ENCODE assay signal across 8 cellular contexts in the genomic region with DNA sequence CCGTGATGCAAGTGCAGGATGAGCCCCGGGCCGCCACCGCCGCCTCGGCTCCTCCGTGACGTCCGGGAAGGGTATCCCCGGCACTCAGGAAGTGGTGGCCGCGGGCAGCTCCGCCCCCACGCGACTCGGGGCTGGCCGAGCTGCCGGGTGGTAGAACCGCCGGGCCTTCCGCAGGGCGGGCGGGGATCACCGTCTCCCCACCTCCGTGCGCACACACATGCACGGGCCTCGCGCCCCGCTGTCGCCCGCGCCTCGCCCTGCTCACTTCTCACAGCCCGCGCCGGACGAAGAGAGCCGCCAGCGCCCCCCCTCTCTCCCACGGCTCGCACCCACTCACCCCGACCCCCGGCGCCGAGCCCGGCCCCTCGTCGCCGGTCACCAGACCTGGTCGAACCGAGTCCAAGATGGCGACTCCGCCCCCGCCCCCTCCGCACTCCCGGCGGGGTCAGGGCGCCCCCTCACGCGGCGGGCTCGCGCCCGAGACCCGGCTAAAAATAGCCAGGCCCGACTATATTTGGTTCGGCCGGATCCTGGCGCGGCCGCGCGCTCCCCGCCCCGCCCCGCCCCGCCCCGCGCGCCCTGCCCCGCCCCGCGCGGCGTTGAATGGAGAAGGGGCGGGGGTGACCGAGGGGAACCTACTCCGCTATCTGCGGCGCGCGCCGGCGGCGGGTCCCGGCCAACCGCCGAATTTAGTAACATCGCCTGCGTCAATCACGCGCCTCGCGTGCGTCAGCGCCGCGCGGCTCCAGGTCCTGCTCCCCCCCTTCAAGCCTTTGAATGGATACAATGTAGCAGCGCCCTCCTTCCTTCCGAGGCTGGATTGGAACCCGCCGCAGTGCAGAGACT. TPM values are rescaled to one million over a fixed set of nuclear protein-coding genes. Genes with fewer than 3 reads are reported as not detected.
DNase-seq lines count a peak whose midpoint lies in the region; ATAC-seq and TF ChIP-seq lines count a peak whose summit lies in the region.

No MANE protein-coding gene starts in this region.

- H3K27me3 Mint-ChIP-seq in Calu3 (ENCODE audit: unreplicated experiment) (peaks cover 28% of the 10 kb centered on the region), endodermal cell (ENCODE audit: insufficient read depth) (peaks cover 44% of the 10 kb centered on the region)

- peaks cover 9% of the 10 kb centered on the region for H3K4me1 Mint-ChIP-seq in Calu3 (ENCODE audit: low read depth, unreplicated experiment)
- H3K4me1 Mint-ChIP-seq in endodermal cell: peaks cover 43% of the 10 kb centered on the region

- H3K4me3 ChIP-seq in endodermal cell (ENCODE audit: low read length): peak overlapping the region; percentile 89

- H3K9ac ChIP-seq in endodermal cell (ENCODE audit: extremely low read depth, low read length, poor library complexity, severe bottlenecking): peak overlapping the region; percentile 81

- CTCF ChIA-PET in Calu3 (lab: Charles Lee): interaction anchor here (0.6 kb wide), 1 partner anchor 1245 kb away, joined by 7 read pairs; no protein-coding TSS in a partner anchor

- intact Hi-C loops in Calu3 (cut with micrococcal nuclease; ENCODE audit: unreplicated experiment): loop anchor here (5.0 kb wide), 1 partner anchor 193 kb away; no protein-coding TSS in a partner anchor

- ATAC-seq in GM21381 (IDR thresholded peaks at IDR 0.05; ENCODE audit: unreplicated experiment): peak; percentile 53

- H3K36me3 Mint-ChIP-seq in Calu3 (ENCODE audit: insufficient read depth, unreplicated experiment) (peaks cover 59% of the 10 kb centered on the region), endodermal cell (ENCODE audit: low read depth) (no peaks in the 10 kb centered on the region)

- peaks cover 4% of the 10 kb centered on the region for H3K36me3 ChIP-seq in endodermal cell (ENCODE audit: control insufficient read depth, insufficient read depth, low read length)

- DNase-seq in Calu3: peak; percentile 89
- DNase-seq in HUDEP-2 (lab: John Stamatoyannopoulos, UW; ENCODE audit: unreplicated experiment in 76 of 76): peak in 74 of 76 experiments; percentile 53 to 94 (median 86)
- DNase-seq in NOMO-1 treated with DMSO at 0.1 percent for 48 hours (lab: John Stamatoyannopoulos, UW; ENCODE audit: unreplicated experiment): peak; percentile 89
- peak; percentile 75 for DNase-seq in activated CD8-positive, alpha-beta memory T cell treated with anti-CD3 and anti-CD28 coated beads, Interleukin-2, amount 50 U/mL, for 24 hours (ENCODE audit: extremely low read depth)
- DNase-seq in endodermal cell: peak; percentile 97
- peak; percentile 92 for DNase-seq in midbrain (lab: John Stamatoyannopoulos, UW)
- DNase-seq in stimulated activated CD8-positive, alpha-beta memory T cell treated with anti-CD3 and anti-CD28 coated beads, Interleukin-15, amount 100 ng/mL, for 48 hours (ENCODE audit: low read depth in 2 of 2): peak; percentile 96 to 97

- no peaks in the 10 kb centered on the region for H3K9me3 ChIP-seq in endodermal cell (ENCODE audit: control insufficient read depth, low read length)

- peak overlapping the region; percentile 97 for H3K27ac ChIP-seq in endodermal cell (ENCODE audit: low read depth, low read length)

- WGBS in endodermal cell (ENCODE audit: insufficient coverage in 1 of 2, insufficient read length in 1 of 2), 2 experiments: 0 to 1% methylated on average over 6 to 114 of the region's 114 CpGs

- peaks cover under 1% of the 10 kb centered on the region for H3K4me1 ChIP-seq in endodermal cell (ENCODE audit: control insufficient read depth, insufficient read depth, low read length)

- peaks cover 33% of the 10 kb centered on the region for H3K27me3 ChIP-seq in endodermal cell (ENCODE audit: control insufficient read depth, insufficient read depth, low read length, poor library complexity, severe bottlenecking)

- no TSS peak for BruUV-seq in Calu3 (replicated peaks; lab: Mats Ljungman, UMichigan)

- TF ChIP-seq CTCF in Calu3 (IDR thresholded peaks at IDR 0.05; ENCODE audit: unreplicated experiment) (no peak), endodermal cell (conservative IDR thresholded peaks at IDR 0.05) (no peak)

- peak overlapping the region; percentile 41 for H3K27ac Mint-ChIP-seq in Calu3 (ENCODE audit: unreplicated experiment)
- peak overlapping the region; percentile 91 for H3K27ac Mint-ChIP-seq in endodermal cell

- no peaks in the 10 kb centered on the region for H3K9me3 Mint-ChIP-seq in Calu3 (ENCODE audit: low read depth, unreplicated experiment)
- H3K9me3 Mint-ChIP-seq in endodermal cell: no peaks in the 10 kb centered on the region

- H3K4me3 Mint-ChIP-seq in Calu3 (ENCODE audit: low read depth, unreplicated experiment): peak overlapping the region; percentile 90
- H3K4me3 Mint-ChIP-seq in endodermal cell: peak overlapping the region; percentile 82

RNA-seq across cellular contexts. Expression of a gene that starts 2.0 kb away (rescaled TPM):
- total RNA-seq in Calu3 (2022): 0.21 and 0.66 TPM in 2 replicates
- total RNA-seq in endodermal cell: under 1 TPM; 0.37 to 0.75 TPM
- 0.85 TPM for polyA plus RNA-seq in endodermal cell (2013, experiment 1 of 2)
- polyA plus RNA-seq in endodermal cell (2013, experiment 2 of 2): 1.2 TPM

Comparison
In these comparisons a context has a peak if more than half of its experiments do, and no peak if none do; other contexts are left out.
1. Peak in every context shown above with its lines: DNase-seq, ATAC-seq, H3K4me3 ChIP-seq and H3K27ac ChIP-seq.